ENCODE assay signal across 23 cellular contexts in the genomic region with DNA sequence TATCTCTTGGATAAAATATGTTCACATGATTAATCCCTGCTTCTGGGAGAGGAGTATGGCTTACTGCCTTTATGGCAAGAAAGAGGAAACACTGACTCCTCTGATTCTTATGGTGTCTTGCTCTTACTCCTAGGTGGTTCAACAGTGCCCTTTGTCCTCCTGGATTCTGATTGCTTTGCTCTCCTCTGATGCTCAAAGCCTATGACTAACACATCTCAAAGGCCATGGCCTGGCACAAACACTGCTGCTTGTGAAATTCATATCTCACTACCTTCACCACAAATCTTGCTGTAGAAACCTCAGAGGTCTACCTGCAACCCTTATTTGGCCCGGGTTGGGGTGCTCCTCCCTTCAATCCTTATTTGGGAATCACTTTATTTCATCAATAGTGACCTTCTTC.
DNase-seq lines count a peak whose midpoint lies in the region; TF ChIP-seq lines count a peak whose summit lies in the region.
"Had no signal": no experiment of that assay in that cellular context is flagged by ENCODE, and none has a peak within 500 bp of the region (broad histone marks: within the 10 kb centered on the region; RNA-seq: fewer than 3 reads in every experiment).

No MANE protein-coding gene starts in this region.

- peak overlapping the region; percentile 89 for H3K27ac ChIP-seq in SJSA1
- H3K27ac ChIP-seq: 22Rv1, cardiac muscle cell, dorsolateral prefrontal cortex, esophagus muscularis mucosa, left lung, Peyer's patch, uterus, WERI-Rb-1 had no signal

- no peaks in the 10 kb centered on the region for H3K36me3 ChIP-seq in SJSA1
- H3K36me3 ChIP-seq: cardiac muscle cell, esophagus muscularis mucosa, left lung, Peyer's patch, uterus, WERI-Rb-1 had no signal

- TF ChIP-seq CTCF in fibroblast of mammary gland (conservative IDR thresholded peaks at IDR 0.05; ENCODE audit: control insufficient read depth, insufficient read depth, low read depth, low read length): no peak

- no peaks in the 10 kb centered on the region for H3K9me3 ChIP-seq in SJSA1 (replicated peaks)
- H3K9me3 ChIP-seq: esophagus muscularis mucosa, left lung, Peyer's patch, uterus had no signal

- H3K4me1 ChIP-seq in SJSA1 (replicated peaks): peaks cover 60% of the 10 kb centered on the region
- H3K4me1 ChIP-seq: left lung, Peyer's patch, uterus had no signal

- no peaks in the 10 kb centered on the region for H3K27me3 ChIP-seq in SJSA1 (replicated peaks)
- H3K27me3 ChIP-seq: cardiac muscle cell, esophagus muscularis mucosa, left lung, Peyer's patch, uterus had no signal

- DNase-seq in DMS53 (lab: John Stamatoyannopoulos, UW) (peak; percentile 35), DMS53 treated with DMSO at 0.1 percent for 48 hours (lab: John Stamatoyannopoulos, UW; ENCODE audit: unreplicated experiment) (no peak), SJSA1 (ENCODE audit: low read depth in 1 of 2, low spot score in 2 of 2) (no peak), fibroblast of mammary gland (ENCODE audit: low read depth) (peak; percentile 67), renal cortical epithelial cell (ENCODE audit: low read depth) (peak; percentile 92), middle frontal gyrus (ENCODE audit: extremely low spot score, low spot score) (no peak), NCI-H510A treated with DMSO at 0.1 percent for 48 hours (lab: John Stamatoyannopoulos, UW) (no peak)
- DNase-seq in effector CD4-positive, alpha-beta T cell: no peak
- DNase-seq: activated gamma-delta T cell; dorsolateral prefrontal cortex; KBM-7; left lung; NCI-H2029; NK-92 treated with Interleukin-12 subunit alpha and Interleukin-12 subunit beta, amount 100 ng/mL, for 24 hours; right cardiac atrium; stimulated activated CD4-positive, alpha-beta T cell treated with anti-CD3 and anti-CD28 coated beads, Interleukin-15, amount 100 ng/mL, for 24 hours; substantia nigra; uterus; WERI-Rb-1 had no signal

- H3K4me3 ChIP-seq in SJSA1 (no peak overlapping the region), fibroblast of mammary gland (ENCODE audit: control insufficient read depth, low read depth, low read length) (no peak overlapping the region)
- H3K4me3 ChIP-seq: cardiac muscle cell, dorsolateral prefrontal cortex, esophagus muscularis mucosa, left lung, Peyer's patch, uterus had no signal

Comparison
In these comparisons a context has a peak if more than half of its experiments do, and no peak if none do; other contexts are left out.
1. DNase-seq: peak in DMS53 (single experiment), fibroblast of mammary gland (single experiment) and renal cortical epithelial cell (single experiment); none in DMS53 treated with DMSO at 0.1 percent for 48 hours (single experiment), SJSA1 (0 of 2), middle frontal gyrus (single experiment), NCI-H510A treated with DMSO at 0.1 percent for 48 hours (single experiment) and effector CD4-positive, alpha-beta T cell (single experiment).